ENCODE assay signal across 16 cellular contexts in the genomic region with DNA sequence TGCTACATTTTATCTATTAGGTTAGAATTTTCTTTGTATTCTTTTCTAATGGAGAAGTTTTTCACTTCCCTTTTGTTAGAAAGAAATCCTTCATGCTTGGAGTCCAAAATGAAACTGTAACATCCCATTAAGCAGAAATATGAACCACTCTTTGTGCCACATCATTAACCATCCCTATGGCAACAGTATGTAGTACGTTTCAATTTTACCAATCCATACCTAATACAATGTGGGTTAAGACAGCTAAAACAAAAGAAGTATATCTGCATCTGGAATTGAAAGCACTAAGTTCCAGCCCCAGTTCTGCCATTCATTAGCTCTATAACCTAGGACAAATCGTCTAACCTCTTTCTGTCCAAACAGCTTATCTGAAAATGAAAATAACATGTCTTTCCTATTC.
DNase-seq lines count a peak whose midpoint lies in the region; ATAC-seq and TF ChIP-seq lines count a peak whose summit lies in the region.
"Had no signal": no experiment of that assay in that cellular context is flagged by ENCODE, and none has a peak within 500 bp of the region (broad histone marks: within the 10 kb centered on the region; RNA-seq: fewer than 3 reads in every experiment).

No MANE protein-coding gene starts in this region.

- POLR2A ChIA-PET in Caco-2 (lab: Charles Lee), result no interaction called here

- CTCF ChIA-PET in Caco-2 (lab: Charles Lee), result no interaction called here

- TF ChIP-seq POLR2A in ovary (IDR thresholded peaks at IDR 0.05), result no peak

- H3K4me1 ChIP-seq in endodermal cell (ENCODE audit: control insufficient read depth, insufficient read depth, low read length) (no peaks in the 10 kb centered on the region), ovary (ENCODE audit: insufficient read depth) (no peaks in the 10 kb centered on the region), Caco-2 (no peaks in the 10 kb centered on the region)
- H3K4me1 ChIP-seq: upper lobe of right lung had no signal

- H3K4me3 ChIP-seq in endodermal cell (ENCODE audit: low read length) (no peak overlapping the region), ovary (no peak overlapping the region), Caco-2 (ENCODE audit: low read depth, low read length) (no peak overlapping the region)
- H3K4me3 ChIP-seq: upper lobe of right lung had no signal

- no peak overlapping the region for H3K4me3 Mint-ChIP-seq in endodermal cell
- H3K4me3 Mint-ChIP-seq in Caco-2 (ENCODE audit: unreplicated experiment), result no peak overlapping the region

- TF ChIP-seq EP300 in ovary (IDR thresholded peaks at IDR 0.05), result no peak

- TF ChIP-seq CTCF in endodermal cell (conservative IDR thresholded peaks at IDR 0.05) (no peak), ovary (IDR thresholded peaks at IDR 0.05) (no peak), Caco-2 (IDR thresholded peaks at IDR 0.05; ENCODE audit: insufficient read depth in 1 of 2, low read depth in 1 of 2, low read length in 1 of 2, severe bottlenecking in 1 of 2, unreplicated experiment in 1 of 2) (no peak)

- H3K27ac Mint-ChIP-seq in endodermal cell (no peak overlapping the region), Caco-2 (ENCODE audit: unreplicated experiment) (no peak overlapping the region)

- no peak overlapping the region for H3K27ac ChIP-seq in endodermal cell (ENCODE audit: low read depth, low read length)
- H3K27ac ChIP-seq in ovary, result no peak overlapping the region
- H3K27ac ChIP-seq: HL-60, upper lobe of right lung had no signal

- H3K27me3 Mint-ChIP-seq in endodermal cell (ENCODE audit: insufficient read depth), result no peaks in the 10 kb centered on the region
- H3K27me3 Mint-ChIP-seq in Caco-2 (ENCODE audit: insufficient read depth, unreplicated experiment), result peaks cover 6% of the 10 kb centered on the region

- WGBS in endodermal cell (ENCODE audit: insufficient coverage in 1 of 2, insufficient read length in 1 of 2), 2 experiments, result 97 to 100% methylated on average over 1 to 2 of the region's 2 CpGs
- 77 to 80% (median 78%) methylated on average over 2 of the region's 2 CpGs for WGBS in ovary, 3 donors

- no peak for DNase-seq in HT-29 (ENCODE audit: low spot score)
- DNase-seq in endodermal cell, result no peak
- no peak for DNase-seq in ovary
- no peak for DNase-seq in Caco-2
- DNase-seq: activated CD4-positive, alpha-beta T cell treated with anti-CD3 and anti-CD28 coated beads for 4 hours; activated gamma-delta T cell; caudate nucleus; MV-4-11; NCI-H82; upper lobe of right lung had no signal

- no TSS peak for BruUV-seq in Caco-2 (replicated peaks; lab: Mats Ljungman, UMichigan)

- intact Hi-C loops in ovary (cut with DNase I), result no loop called here
- intact Hi-C loops in Caco-2 (cut with micrococcal nuclease; ENCODE audit: unreplicated experiment), result no loop called here

- no peaks in the 10 kb centered on the region for H3K9me3 Mint-ChIP-seq in endodermal cell
- peaks cover 11% of the 10 kb centered on the region for H3K9me3 Mint-ChIP-seq in Caco-2 (ENCODE audit: unreplicated experiment)

- H3K9me3 ChIP-seq in endodermal cell (ENCODE audit: control insufficient read depth, low read length) (no peaks in the 10 kb centered on the region), ovary (no peaks in the 10 kb centered on the region), Caco-2 (no peaks in the 10 kb centered on the region)
- H3K9me3 ChIP-seq: upper lobe of right lung had no signal

- H3K4me1 Mint-ChIP-seq in endodermal cell (peaks cover 2% of the 10 kb centered on the region), Caco-2 (ENCODE audit: low read depth, unreplicated experiment) (no peaks in the 10 kb centered on the region)

- H3K9ac ChIP-seq in endodermal cell (ENCODE audit: extremely low read depth, low read length, poor library complexity, severe bottlenecking), result no peak overlapping the region

- H3K27me3 ChIP-seq in endodermal cell (ENCODE audit: control insufficient read depth, insufficient read depth, low read length, poor library complexity, severe bottlenecking) (no peaks in the 10 kb centered on the region), ovary (no peaks in the 10 kb centered on the region), Caco-2 (replicated peaks; ENCODE audit: control insufficient read depth, insufficient read depth, low read length) (no peaks in the 10 kb centered on the region)
- H3K27me3 ChIP-seq: upper lobe of right lung had no signal

- H3K36me3 ChIP-seq in endodermal cell (ENCODE audit: control insufficient read depth, insufficient read depth, low read length), result no peaks in the 10 kb centered on the region
- no peaks in the 10 kb centered on the region for H3K36me3 ChIP-seq in ovary
- H3K36me3 ChIP-seq in Caco-2 (ENCODE audit: control insufficient read depth, insufficient read depth, low read length), result no peaks in the 10 kb centered on the region
- H3K36me3 ChIP-seq: upper lobe of right lung had no signal

- peak; percentile 95 for ATAC-seq in GM18517 (IDR thresholded peaks at IDR 0.05; ENCODE audit: unreplicated experiment)
- ATAC-seq in GM21360 (IDR thresholded peaks at IDR 0.05; ENCODE audit: unreplicated experiment), result peak; percentile 99
- ATAC-seq in HG02938 (IDR thresholded peaks at IDR 0.05; ENCODE audit: unreplicated experiment), result peak; percentile 98
- ATAC-seq in HG03558 (IDR thresholded peaks at IDR 0.05; ENCODE audit: extremely low read depth, unreplicated experiment), result peak; percentile 94
- ATAC-seq: SK-N-SH treated with all-trans-retinoic acid at 6 μM for 48 hours, upper lobe of right lung had no signal

- H3K36me3 Mint-ChIP-seq in endodermal cell (ENCODE audit: low read depth) (no peaks in the 10 kb centered on the region), Caco-2 (ENCODE audit: insufficient read depth, unreplicated experiment) (no peaks in the 10 kb centered on the region)
